1 cellular context compared by ENCODE assay signal in genomic region chr2:9247786-9248185, GRCh38.
TF ChIP-seq lines count a peak whose summit lies in the region.

No MANE protein-coding gene starts in this region.

TF ChIP-seq in HepG2, 621 proteins besides CTCF, POLR2A, EP300 and RAD21 (continued from another document and continues in another):
- TF ChIP-seq ZNF737 (CRISPR knock-in tag; IDR thresholded peaks at IDR 0.05; ENCODE audit: borderline replicate concordance) (no peak), ZNF883 (CRISPR knock-in tag; IDR thresholded peaks at IDR 0.05; ENCODE audit: not compliant biosample characterization) (no peak), ZNF496 (CRISPR knock-in tag; IDR thresholded peaks at IDR 0.05; ENCODE audit: insufficient replicate concordance) (no peak), ELF3 (CRISPR knock-in tag; IDR thresholded peaks at IDR 0.05) (0 out of 2 replicates have a peak, but pooled peaks have one; percentile 45), ZBTB40 (IDR thresholded peaks at IDR 0.05) (no peak), ZBTB40 (CRISPR knock-in tag; IDR thresholded peaks at IDR 0.05) (no peak), ZNF44 (CRISPR knock-in tag; IDR thresholded peaks at IDR 0.05) (no peak), ESRRA (CRISPR knock-in tag; IDR thresholded peaks at IDR 0.05; ENCODE audit: low read depth) (no peak), ZNF782 (CRISPR knock-in tag; IDR thresholded peaks at IDR 0.05; ENCODE audit: borderline replicate concordance) (no peak), CCAR2 (optimal IDR thresholded peaks at IDR 0.05; ENCODE audit: low read depth, low read length) (no peak), ZNF383 (CRISPR knock-in tag; IDR thresholded peaks at IDR 0.05; ENCODE audit: borderline replicate concordance) (no peak), HNRNPH1 (optimal IDR thresholded peaks at IDR 0.05; ENCODE audit: low read depth, low read length) (no peak), ZBTB38 (CRISPR knock-in tag; IDR thresholded peaks at IDR 0.05) (peak; percentile 37; the same call in 1 of the 2 replicates), NFYC (CRISPR knock-in tag; IDR thresholded peaks at IDR 0.05) (no peak), LRRFIP1 (CRISPR knock-in tag; conservative IDR thresholded peaks at IDR 0.05) (no peak), MIER2 (CRISPR knock-in tag; IDR thresholded peaks at IDR 0.05) (0 out of 2 replicates have a peak, but pooled peaks have one; percentile 26), ZBTB7A (CRISPR knock-in tag; IDR thresholded peaks at IDR 0.05) (no peak), RARA (CRISPR knock-in tag; IDR thresholded peaks at IDR 0.05) (peak; percentile 81), HOXA9 (CRISPR knock-in tag; IDR thresholded peaks at IDR 0.05; ENCODE audit: borderline replicate concordance) (no peak), SOX5 (CRISPR knock-in tag; IDR thresholded peaks at IDR 0.05; ENCODE audit: borderline replicate concordance) (peak; percentile 59; the same call in 1 of the 2 replicates), MIER3 (CRISPR knock-in tag; IDR thresholded peaks at IDR 0.05; ENCODE audit: borderline replicate concordance) (0 out of 2 replicates have a peak, but pooled peaks have one; percentile 42), ZNF639 (CRISPR knock-in tag; conservative IDR thresholded peaks at IDR 0.05) (no peak), SMYD3 (CRISPR knock-in tag; IDR thresholded peaks at IDR 0.05) (no peak), ZNF703 (CRISPR knock-in tag; IDR thresholded peaks at IDR 0.05; ENCODE audit: borderline replicate concordance) (no peak), NPAS2 (CRISPR knock-in tag; IDR thresholded peaks at IDR 0.05; ENCODE audit: borderline replicate concordance) (no peak), YEATS4 (CRISPR knock-in tag; IDR thresholded peaks at IDR 0.05; ENCODE audit: borderline replicate concordance) (no peak), MYPOP (CRISPR knock-in tag; IDR thresholded peaks at IDR 0.05) (no peak), AFF4 (CRISPR knock-in tag; IDR thresholded peaks at IDR 0.05) (no peak), KDM3A (CRISPR knock-in tag; IDR thresholded peaks at IDR 0.05; ENCODE audit: low read depth) (0 out of 2 replicates have a peak, but pooled peaks have one; percentile 22), IKZF1 (IDR thresholded peaks at IDR 0.05) (no peak), TFE3 (CRISPR knock-in tag; IDR thresholded peaks at IDR 0.05) (no peak), ZC3H13 (CRISPR knock-in tag; IDR thresholded peaks at IDR 0.05) (no peak), PRMT3 (CRISPR knock-in tag; IDR thresholded peaks at IDR 0.05; ENCODE audit: borderline replicate concordance, low read depth) (no peak), ZKSCAN1 (IDR thresholded peaks at IDR 0.05; ENCODE audit: low read length) (no peak), ZNF264 (CRISPR knock-in tag; IDR thresholded peaks at IDR 0.05) (no peak), IRF2 (CRISPR knock-in tag; IDR thresholded peaks at IDR 0.05) (peak; percentile 56; the same call in 1 of the 2 replicates), THRA (CRISPR knock-in tag; IDR thresholded peaks at IDR 0.05; ENCODE audit: borderline replicate concordance) (peak; percentile 61; the same call in 1 of the 2 replicates), THAP11 (CRISPR knock-in tag; IDR thresholded peaks at IDR 0.05) (no peak)
